Comparison of ENCODE assay signal across 10 cellular contexts in the genomic region with DNA sequence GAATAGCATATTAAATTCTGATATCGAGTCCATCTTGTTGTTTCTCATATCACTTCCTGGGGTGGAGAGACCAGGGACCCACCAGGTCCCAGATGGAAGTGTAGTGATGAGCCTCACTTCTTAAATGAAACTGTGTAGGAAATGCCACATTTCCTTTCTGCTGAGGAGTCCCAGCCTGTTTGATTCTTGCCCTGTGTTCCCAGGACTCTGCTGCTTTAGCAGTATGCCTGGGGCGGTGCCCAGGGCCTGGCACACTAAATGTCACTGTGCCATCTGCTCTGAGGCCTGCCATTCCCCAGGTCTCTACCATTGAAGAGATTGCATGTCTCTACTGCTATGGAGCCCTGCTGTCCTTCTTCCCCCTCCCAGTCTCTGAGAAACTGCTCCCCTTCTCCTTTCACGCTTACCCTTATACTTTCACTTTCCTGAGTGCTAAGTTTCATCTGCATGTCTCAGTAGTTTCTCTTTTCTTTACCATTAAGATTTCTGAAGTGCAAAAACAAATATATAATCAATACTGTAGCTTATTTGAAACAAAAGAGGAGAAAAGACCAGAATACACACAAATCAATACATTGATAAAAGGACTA.
DNase-seq lines count a peak whose midpoint lies in the region; ATAC-seq, FAIRE-seq and TF ChIP-seq lines count a peak whose summit lies in the region.
"Had no signal": no experiment of that assay in that cellular context is flagged by ENCODE, and none has a peak within 500 bp of the region (broad histone marks: within the 10 kb centered on the region; RNA-seq: fewer than 3 reads in every experiment).

No MANE protein-coding gene starts in this region.

- no peak for FAIRE-seq in H54 (lab: Jason Lieb, UNC)

- H3K27me3 Mint-ChIP-seq in activated T-helper 2 cell treated with anti-CD3 and anti-CD28 coated beads, Interferon-gamma antibody, Interleukin-2, Interleukin-4, amounts not matched to agents 10 μg/mL and 5 μg/mL and 100 μg/mL, durations not matched to agents 14 hours and 24 hours and 36 hours (ENCODE audit: low read depth), result no peaks in the 10 kb centered on the region
- H3K27me3 Mint-ChIP-seq: CD4-positive, alpha-beta memory T cell had no signal

- DNase-seq in activated T-helper 2 cell treated with anti-CD3 and anti-CD28 coated beads, Interferon-gamma antibody, Interleukin-2, Interleukin-4, amounts not matched to agents 10 μg/mL and 5 μg/mL and 100 μg/mL, durations not matched to agents 14 hours and 24 hours and 36 hours (ENCODE audit: low spot score), result no peak
- DNase-seq in SKM-1 treated with dmso at 0.1 percent for 144 hours (lab: John Stamatoyannopoulos, UW; ENCODE audit: unreplicated experiment), result no peak
- DNase-seq in NCI-H2227 treated with DMSO at 0.1 percent for 48 hours (lab: John Stamatoyannopoulos, UW), result no peak
- no peak for DNase-seq in H54 (ENCODE audit: insufficient read length, low spot score)
- DNase-seq: aorta; CD4-positive, alpha-beta memory T cell had no signal

- H3K9me3 Mint-ChIP-seq in activated T-helper 2 cell treated with anti-CD3 and anti-CD28 coated beads, Interferon-gamma antibody, Interleukin-2, Interleukin-4, amounts not matched to agents 10 μg/mL and 5 μg/mL and 100 μg/mL, durations not matched to agents 14 hours and 24 hours and 36 hours, result no peaks in the 10 kb centered on the region

- H3K27ac Mint-ChIP-seq in activated T-helper 2 cell treated with anti-CD3 and anti-CD28 coated beads, Interferon-gamma antibody, Interleukin-2, Interleukin-4, amounts not matched to agents 10 μg/mL and 5 μg/mL and 100 μg/mL, durations not matched to agents 14 hours and 24 hours and 36 hours, result no peak overlapping the region
- H3K27ac Mint-ChIP-seq: CD4-positive, alpha-beta memory T cell had no signal

- H3K4me3 Mint-ChIP-seq in activated T-helper 2 cell treated with anti-CD3 and anti-CD28 coated beads, Interferon-gamma antibody, Interleukin-2, Interleukin-4, amounts not matched to agents 10 μg/mL and 5 μg/mL and 100 μg/mL, durations not matched to agents 14 hours and 24 hours and 36 hours (ENCODE audit: low read depth), result no peak overlapping the region
- H3K4me3 Mint-ChIP-seq: CD4-positive, alpha-beta memory T cell had no signal

- no peak for TF ChIP-seq POLR2A in H54 (IDR thresholded peaks at IDR 0.05; ENCODE audit: low read depth, low read length)

- ATAC-seq in GM18499 (IDR thresholded peaks at IDR 0.05; ENCODE audit: insufficient read depth, unreplicated experiment) (peak; percentile 96), GM19438 (IDR thresholded peaks at IDR 0.05; ENCODE audit: low read depth, unreplicated experiment) (peak; percentile 97), HG02870 (IDR thresholded peaks at IDR 0.05; ENCODE audit: unreplicated experiment) (peak; percentile 95), HG03558 (IDR thresholded peaks at IDR 0.05; ENCODE audit: extremely low read depth, unreplicated experiment) (peak; percentile 90)

- intact Hi-C loops in activated T-helper 2 cell treated with anti-CD3 and anti-CD28 coated beads, Interferon-gamma antibody, Interleukin-2, Interleukin-4, amounts not matched to agents 10 μg/mL and 5 μg/mL and 100 μg/mL, durations not matched to agents 14 hours and 24 hours and 36 hours (cut with micrococcal nuclease), result no loop called here

- no peaks in the 10 kb centered on the region for H3K36me3 Mint-ChIP-seq in activated T-helper 2 cell treated with anti-CD3 and anti-CD28 coated beads, Interferon-gamma antibody, Interleukin-2, Interleukin-4, amounts not matched to agents 10 μg/mL and 5 μg/mL and 100 μg/mL, durations not matched to agents 14 hours and 24 hours and 36 hours (ENCODE audit: low read depth)
- H3K36me3 Mint-ChIP-seq: CD4-positive, alpha-beta memory T cell had no signal

- no peaks in the 10 kb centered on the region for H3K4me1 Mint-ChIP-seq in activated T-helper 2 cell treated with anti-CD3 and anti-CD28 coated beads, Interferon-gamma antibody, Interleukin-2, Interleukin-4, amounts not matched to agents 10 μg/mL and 5 μg/mL and 100 μg/mL, durations not matched to agents 14 hours and 24 hours and 36 hours (ENCODE audit: low read depth)
